11 cellular contexts compared by ENCODE assay signal in genomic region chr3:121152573-121152972, GRCh38.
DNase-seq lines count a peak whose midpoint lies in the region; ATAC-seq and TF ChIP-seq lines count a peak whose summit lies in the region.
"Had no signal": no experiment of that assay in that cellular context is flagged by ENCODE, and none has a peak within 500 bp of the region (broad histone marks: within the 10 kb centered on the region; RNA-seq: fewer than 3 reads in every experiment).

No MANE protein-coding gene starts in this region.

- ATAC-seq in HG02610 (IDR thresholded peaks at IDR 0.05; ENCODE audit: unreplicated experiment) = no peak
- ATAC-seq: left colon had no signal

- H3K9me2 ChIP-seq in Loucy (replicated peaks; ENCODE audit: low read depth, low read length) = no peaks in the 10 kb centered on the region

- WGBS in ovary, 3 donors = 71 to 78% (median 74%) methylated on average over 4 of the region's 4 CpGs

- H3K4me2 ChIP-seq in Loucy (ENCODE audit: low read depth, low read length, poor library complexity, severe bottlenecking) (no peak overlapping the region), osteoblast (ENCODE audit: insufficient read depth, low read length) (no peak overlapping the region)

- H3K9ac ChIP-seq in Loucy (ENCODE audit: low read depth, low read length, poor library complexity, severe bottlenecking) = no peak overlapping the region
- H3K9ac ChIP-seq: BLaER1 treated with 17β-estradiol and CSF1 and Interleukin-3, amounts not matched to agents 10 nM and 100 nM had no signal

- no peaks in the 10 kb centered on the region for H3K4me1 ChIP-seq in Loucy (ENCODE audit: insufficient read depth, low read length, poor library complexity, severe bottlenecking)
- H3K4me1 ChIP-seq in osteoblast (ENCODE audit: insufficient read depth, low read length) = no peaks in the 10 kb centered on the region
- H3K4me1 ChIP-seq in ovary (ENCODE audit: insufficient read depth) = no peaks in the 10 kb centered on the region

- TF ChIP-seq POLR2A in ovary (IDR thresholded peaks at IDR 0.05) = no peak

- intact Hi-C loops in ovary (cut with DNase I) = no loop called here

- no peak overlapping the region for H3K4me3 ChIP-seq in Loucy (ENCODE audit: low read length, poor library complexity, severe bottlenecking)
- H3K4me3 ChIP-seq in astrocyte of the cerebellum (ENCODE audit: low read depth, low read length) = no peak overlapping the region
- no peak overlapping the region for H3K4me3 ChIP-seq in osteoblast (ENCODE audit: insufficient read depth, low read length)
- no peak overlapping the region for H3K4me3 ChIP-seq in ovary

- H3K36me3 ChIP-seq in Loucy (ENCODE audit: insufficient read depth, low read length) (no peaks in the 10 kb centered on the region), osteoblast (ENCODE audit: insufficient read depth, low read length) (no peaks in the 10 kb centered on the region), ovary (no peaks in the 10 kb centered on the region)
- H3K36me3 ChIP-seq: BLaER1 treated with 17β-estradiol and CSF1 and Interleukin-3, amounts not matched to agents 10 nM and 100 nM had no signal

- H3F3A ChIP-seq in Loucy (ENCODE audit: low read depth) = no peaks in the 10 kb centered on the region

- H3K79me2 ChIP-seq in Loucy (ENCODE audit: insufficient read depth, low read length) = no peaks in the 10 kb centered on the region
- no peaks in the 10 kb centered on the region for H3K79me2 ChIP-seq in osteoblast (ENCODE audit: insufficient read depth, low read length)

- H3K27ac ChIP-seq in osteoblast (ENCODE audit: low read depth, low read length) = no peak overlapping the region
- no peak overlapping the region for H3K27ac ChIP-seq in ovary
- H3K27ac ChIP-seq: BLaER1 treated with 17β-estradiol and CSF1 and Interleukin-3, amounts not matched to agents 10 nM and 100 nM had no signal

- H2AFZ ChIP-seq in Loucy (ENCODE audit: low read length) = no peak overlapping the region
- H2AFZ ChIP-seq in osteoblast (ENCODE audit: low read length) = no peak overlapping the region

- in situ Hi-C loops in astrocyte of the cerebellum (cut with HindIII; ENCODE audit: low sequenced_read_pairs) = no loop called here

- H3K27me3 ChIP-seq in Loucy (ENCODE audit: insufficient read depth, low read length, poor library complexity, severe bottlenecking) (no peaks in the 10 kb centered on the region), osteoblast (ENCODE audit: insufficient read depth, low read length) (no peaks in the 10 kb centered on the region), ovary (no peaks in the 10 kb centered on the region)
- H3K27me3 ChIP-seq: BLaER1 treated with 17β-estradiol and CSF1 and Interleukin-3, amounts not matched to agents 10 nM and 100 nM had no signal

- DNase-seq in NCI-H2196 (lab: John Stamatoyannopoulos, UW; ENCODE audit: unreplicated experiment) (peak; percentile 12), NCI-H2196 treated with DMSO at 0.1 percent for 48 hours (lab: John Stamatoyannopoulos, UW; ENCODE audit: unreplicated experiment) (no peak), astrocyte of the cerebellum (ENCODE audit: low read depth) (no peak), osteoblast (ENCODE audit: insufficient read length, low spot score, missing footprints) (no peak), middle frontal gyrus (ENCODE audit: extremely low spot score, low spot score) (no peak), ovary (no peak)
- DNase-seq: H7, left colon had no signal

- no peak for TF ChIP-seq EP300 in ovary (IDR thresholded peaks at IDR 0.05)

- TF ChIP-seq CTCF in Loucy (conservative IDR thresholded peaks at IDR 0.05; ENCODE audit: low read length) (peak; percentile 37), astrocyte of the cerebellum (IDR thresholded peaks at IDR 0.05; ENCODE audit: low read depth, low read length, missing control alignments) (peak; percentile 31), osteoblast (IDR thresholded peaks at IDR 0.05; ENCODE audit: extremely low read depth, low read depth, low read length) (peak; percentile 26), ovary (IDR thresholded peaks at IDR 0.05) (no peak)

- H3K9me3 ChIP-seq in Loucy (ENCODE audit: insufficient read depth, low read depth, low read length) (no peaks in the 10 kb centered on the region), osteoblast (ENCODE audit: low read depth, low read length) (no peaks in the 10 kb centered on the region), ovary (no peaks in the 10 kb centered on the region)

- H4K20me1 ChIP-seq in Loucy (ENCODE audit: insufficient read depth, low read length, poor library complexity, severe bottlenecking) (no peaks in the 10 kb centered on the region), osteoblast (ENCODE audit: insufficient read depth, low read length) (no peaks in the 10 kb centered on the region)
- H4K20me1 ChIP-seq: BLaER1 treated with 17β-estradiol and CSF1 and Interleukin-3, amounts not matched to agents 10 nM and 100 nM had no signal

Comparison
In these comparisons a context has a peak if more than half of its experiments do, and no peak if none do; other contexts are left out.
1. CTCF ChIP-seq: peak in Loucy (single experiment), astrocyte of the cerebellum (single experiment) and osteoblast (single experiment); none in ovary (0 of 3).